Comparison of ENCODE assay signal across 14 cellular contexts in the genomic region with DNA sequence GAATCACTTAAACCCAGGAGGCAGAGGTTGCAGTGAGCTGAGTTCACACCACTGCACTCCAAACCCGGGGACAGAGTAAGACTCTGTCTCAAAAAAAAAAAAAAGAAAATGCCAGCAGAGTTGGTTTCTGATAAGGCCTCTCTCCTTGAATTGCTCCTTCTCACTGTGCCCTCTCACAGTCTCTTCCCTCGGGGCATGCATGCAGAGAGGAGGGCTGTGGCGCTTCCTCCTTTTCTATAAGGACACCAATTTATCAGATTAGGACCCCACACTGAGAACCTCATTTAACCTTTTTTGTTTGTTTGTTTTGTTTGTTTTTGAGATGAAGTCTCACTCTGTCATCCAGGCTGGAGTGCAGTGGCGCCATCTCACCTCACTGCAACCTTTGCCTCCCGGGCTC.
"Had no signal": no experiment of that assay in that cellular context is flagged by ENCODE, and none has a peak within 500 bp of the region (broad histone marks: within the 10 kb centered on the region; RNA-seq: fewer than 3 reads in every experiment).

No MANE protein-coding gene starts in this region.

- H3K27me3 Mint-ChIP-seq: naive thymus-derived CD4-positive, alpha-beta T cell; stimulated activated memory B cell treated with anti-CD40 and anti-IgM and Interleukin-4, amounts not matched to agents 10 μg/mL and 1 μg/mL and 100 μg/mL, for 72 hours; stimulated activated naive CD8-positive, alpha-beta T cell treated with anti-CD3 and anti-CD28 coated beads, Interleukin-15, Interleukin-2, amounts not matched to agents 100 ng/mL and 50 ng/mL, for 24 hours had no signal

- H3K4me3 Mint-ChIP-seq: naive thymus-derived CD4-positive, alpha-beta T cell; nephron progenitor cell; stimulated activated memory B cell treated with anti-CD40 and anti-IgM and Interleukin-4, amounts not matched to agents 10 μg/mL and 1 μg/mL and 100 μg/mL, for 72 hours; stimulated activated naive CD8-positive, alpha-beta T cell treated with anti-CD3 and anti-CD28 coated beads, Interleukin-15, Interleukin-2, amounts not matched to agents 100 ng/mL and 50 ng/mL, for 24 hours had no signal

- H3K27ac Mint-ChIP-seq: nephron progenitor cell; stimulated activated memory B cell treated with anti-CD40 and anti-IgM and Interleukin-4, amounts not matched to agents 10 μg/mL and 1 μg/mL and 100 μg/mL, for 72 hours; stimulated activated naive CD8-positive, alpha-beta T cell treated with anti-CD3 and anti-CD28 coated beads, Interleukin-15, Interleukin-2, amounts not matched to agents 100 ng/mL and 50 ng/mL, for 24 hours had no signal

- H3K4me1 Mint-ChIP-seq: nephron progenitor cell had no signal

- DNase-seq: effector CD4-positive, alpha-beta T cell; heart left ventricle; hypothalamus; kidney glomerular epithelial cell; naive thymus-derived CD4-positive, alpha-beta T cell; nephron progenitor cell; posterior cingulate gyrus; stimulated activated CD4-positive, alpha-beta T cell treated with anti-CD3 and anti-CD28 coated beads, Interleukin-4, amount 100 ng/mL, for 1 hour; stimulated activated CD8-positive, alpha-beta memory T cell treated with anti-CD3 and anti-CD28 coated beads, Interleukin-4, amount 100 ng/mL, for 48 hours; tibial artery; upper lobe of left lung; uterus had no signal
